Comparison of ENCODE assay signal across 17 cellular contexts in genomic region chr1:89732643-89733222, GRCh38.
DNase-seq lines count a peak whose midpoint lies in the region; ATAC-seq and TF ChIP-seq lines count a peak whose summit lies in the region.
"Had no signal": no experiment of that assay in that cellular context is flagged by ENCODE, and none has a peak within 500 bp of the region (broad histone marks: within the 10 kb centered on the region; RNA-seq: fewer than 3 reads in every experiment).

No MANE protein-coding gene starts in this region.

- CTCF ChIA-PET in activated naive CD4-positive, alpha-beta T cell treated with anti-CD3 and anti-CD28 coated beads, Interleukin-2, amount 10 ng/mL, durations not matched to agents 7 days and 5 days (lab: Charles Lee), result no interaction called here

- 78 to 83% (median 80%) methylated on average over 3 of the region's 3 CpGs for WGBS in psoas muscle, 3 donors

- peak overlapping the region; percentile 29 for H3K27ac Mint-ChIP-seq in T-helper 1 cell treated with Interleukin-12 subunit alpha and Interleukin-12 subunit beta and Interleukin-4 antibody, amounts not matched to agents 30 μg/mL and 1 μg/mL, for 36 hours
- H3K27ac Mint-ChIP-seq in activated naive CD4-positive, alpha-beta T cell treated with anti-CD3 and anti-CD28 coated beads, Interleukin-2, amount 50 U/mL, for 72 hours, result no peak overlapping the region
- H3K27ac Mint-ChIP-seq in activated naive CD4-positive, alpha-beta T cell treated with anti-CD3 and anti-CD28 coated beads, Interleukin-2, amount 10 ng/mL, durations not matched to agents 7 days and 5 days, result no peak overlapping the region
- H3K27ac Mint-ChIP-seq in activated naive CD8-positive, alpha-beta T cell, result peak overlapping the region; percentile 90
- H3K27ac Mint-ChIP-seq: B cell, H9 had no signal

- peak; percentile 14 to 52 for ATAC-seq in activated naive CD4-positive, alpha-beta T cell treated with anti-CD3 and anti-CD28 coated beads, Interleukin-2, amount 50 U/mL, for 72 hours
- ATAC-seq in stimulated activated naive CD8-positive, alpha-beta T cell treated with anti-CD3 and anti-CD28 coated beads, Interleukin-15, Interleukin-2, amounts not matched to agents 100 U/mL and 50 U/mL, for 24 hours, result peak; percentile 11
- ATAC-seq in HG02840 (IDR thresholded peaks at IDR 0.05; ENCODE audit: low FRiP score, unreplicated experiment) (no peak), psoas muscle (no peak)
- ATAC-seq: PC-3 had no signal

- intact Hi-C loops in psoas muscle (cut with DNase I), result no loop called here

- peaks cover 0 to 3% (median 2%) of the 10 kb centered on the region in 3 donors for H3K27me3 ChIP-seq in psoas muscle (ENCODE audit: insufficient read depth in 3 of 3, low read length in 2 of 3)

- no peaks in the 10 kb centered on the region for H3K27me3 Mint-ChIP-seq in T-helper 1 cell treated with Interleukin-12 subunit alpha and Interleukin-12 subunit beta and Interleukin-4 antibody, amounts not matched to agents 30 μg/mL and 1 μg/mL, for 36 hours (ENCODE audit: low read depth)
- H3K27me3 Mint-ChIP-seq in activated naive CD4-positive, alpha-beta T cell treated with anti-CD3 and anti-CD28 coated beads, Interleukin-2, amount 10 ng/mL, durations not matched to agents 7 days and 5 days, result no peaks in the 10 kb centered on the region
- H3K27me3 Mint-ChIP-seq in activated naive CD8-positive, alpha-beta T cell, result no peaks in the 10 kb centered on the region
- H3K27me3 Mint-ChIP-seq: B cell had no signal

- H3K36me3 Mint-ChIP-seq in T-helper 1 cell treated with Interleukin-12 subunit alpha and Interleukin-12 subunit beta and Interleukin-4 antibody, amounts not matched to agents 30 μg/mL and 1 μg/mL, for 36 hours (ENCODE audit: low read depth), result peaks cover 32% of the 10 kb centered on the region
- peaks cover 6 to 13% of the 10 kb centered on the region in 2 donors for H3K36me3 Mint-ChIP-seq in activated naive CD4-positive, alpha-beta T cell treated with anti-CD3 and anti-CD28 coated beads, Interleukin-2, amount 50 U/mL, for 72 hours
- H3K36me3 Mint-ChIP-seq in activated naive CD4-positive, alpha-beta T cell treated with anti-CD3 and anti-CD28 coated beads, Interleukin-2, amount 10 ng/mL, durations not matched to agents 7 days and 5 days, result peaks cover 24% of the 10 kb centered on the region
- peaks cover 18% of the 10 kb centered on the region for H3K36me3 Mint-ChIP-seq in activated naive CD8-positive, alpha-beta T cell

- DNase-seq in T-helper 1 cell, result no peak
- DNase-seq in activated naive CD4-positive, alpha-beta T cell treated with anti-CD3 and anti-CD28 coated beads, Interleukin-2, amount 50 U/mL, for 72 hours (ENCODE audit: low spot score in 2 of 2), result no peak
- no peak for DNase-seq in activated naive CD4-positive, alpha-beta T cell treated with anti-CD3 and anti-CD28 coated beads, Interleukin-2, amount 10 ng/mL, durations not matched to agents 7 days and 5 days
- DNase-seq in stimulated activated naive CD8-positive, alpha-beta T cell treated with anti-CD3 and anti-CD28 coated beads, Interleukin-15, Interleukin-2, amounts not matched to agents 100 U/mL and 50 U/mL, for 24 hours, result no peak
- no peak for DNase-seq in psoas muscle
- DNase-seq: DMS79 treated with DMSO at 0.1 percent for 48 hours, H9, NCI-H187, NCI-H2227 treated with DMSO at 0.1 percent for 48 hours, NCI-H510A treated with DMSO at 0.1 percent for 48 hours, PC-3, RPMI8226, SHP77 treated with DMSO at 0.1 percent for 48 hours had no signal

- H3K4me1 ChIP-seq in psoas muscle, result no peaks in the 10 kb centered on the region

- H3K36me3 ChIP-seq in psoas muscle (ENCODE audit: insufficient read depth in 1 of 2, low read depth in 1 of 2), result no peaks in the 10 kb centered on the region

- peaks cover 46% of the 10 kb centered on the region for H3K4me1 Mint-ChIP-seq in T-helper 1 cell treated with Interleukin-12 subunit alpha and Interleukin-12 subunit beta and Interleukin-4 antibody, amounts not matched to agents 30 μg/mL and 1 μg/mL, for 36 hours (ENCODE audit: low read depth)
- peaks cover 35% of the 10 kb centered on the region for H3K4me1 Mint-ChIP-seq in activated naive CD4-positive, alpha-beta T cell treated with anti-CD3 and anti-CD28 coated beads, Interleukin-2, amount 10 ng/mL, durations not matched to agents 7 days and 5 days
- H3K4me1 Mint-ChIP-seq in activated naive CD8-positive, alpha-beta T cell (ENCODE audit: low read depth), result peaks cover 55% of the 10 kb centered on the region

- no peak overlapping the region for H3K27ac ChIP-seq in psoas muscle

- no peak overlapping the region for H3K4me3 ChIP-seq in psoas muscle

- H3K9me3 ChIP-seq in psoas muscle, result no peaks in the 10 kb centered on the region

- H3K9me3 Mint-ChIP-seq in T-helper 1 cell treated with Interleukin-12 subunit alpha and Interleukin-12 subunit beta and Interleukin-4 antibody, amounts not matched to agents 30 μg/mL and 1 μg/mL, for 36 hours, result no peaks in the 10 kb centered on the region
- peaks cover 4 to 12% of the 10 kb centered on the region in 2 donors for H3K9me3 Mint-ChIP-seq in activated naive CD4-positive, alpha-beta T cell treated with anti-CD3 and anti-CD28 coated beads, Interleukin-2, amount 50 U/mL, for 72 hours
- peaks cover 4% of the 10 kb centered on the region for H3K9me3 Mint-ChIP-seq in activated naive CD4-positive, alpha-beta T cell treated with anti-CD3 and anti-CD28 coated beads, Interleukin-2, amount 10 ng/mL, durations not matched to agents 7 days and 5 days
- peaks cover 6% of the 10 kb centered on the region for H3K9me3 Mint-ChIP-seq in activated naive CD8-positive, alpha-beta T cell (ENCODE audit: low read depth)
- H3K9me3 Mint-ChIP-seq: H9 had no signal

- TF ChIP-seq CTCF in psoas muscle (IDR thresholded peaks at IDR 0.05), result no peak

- no peak overlapping the region for H3K4me3 Mint-ChIP-seq in T-helper 1 cell treated with Interleukin-12 subunit alpha and Interleukin-12 subunit beta and Interleukin-4 antibody, amounts not matched to agents 30 μg/mL and 1 μg/mL, for 36 hours
- H3K4me3 Mint-ChIP-seq in activated naive CD4-positive, alpha-beta T cell treated with anti-CD3 and anti-CD28 coated beads, Interleukin-2, amount 10 ng/mL, durations not matched to agents 7 days and 5 days, result no peak overlapping the region
- H3K4me3 Mint-ChIP-seq in activated naive CD8-positive, alpha-beta T cell, result peak overlapping the region; percentile 40
- H3K4me3 Mint-ChIP-seq: B cell, H9 had no signal

Comparison
In these comparisons a context has a peak if more than half of its experiments do, and no peak if none do; other contexts are left out.
1. H3K27ac Mint-ChIP-seq: peak in T-helper 1 cell treated with Interleukin-12 subunit alpha and Interleukin-12 subunit beta and Interleukin-4 antibody, amounts not matched to agents 30 μg/mL and 1 μg/mL, for 36 hours (single experiment) and activated naive CD8-positive, alpha-beta T cell (single experiment); none in activated naive CD4-positive, alpha-beta T cell treated with anti-CD3 and anti-CD28 coated beads, Interleukin-2, amount 50 U/mL, for 72 hours (0 of 2) and activated naive CD4-positive, alpha-beta T cell treated with anti-CD3 and anti-CD28 coated beads, Interleukin-2, amount 10 ng/mL, durations not matched to agents 7 days and 5 days (single experiment).
2. ATAC-seq: peak in activated naive CD4-positive, alpha-beta T cell treated with anti-CD3 and anti-CD28 coated beads, Interleukin-2, amount 50 U/mL, for 72 hours (2 of 2) and stimulated activated naive CD8-positive, alpha-beta T cell treated with anti-CD3 and anti-CD28 coated beads, Interleukin-15, Interleukin-2, amounts not matched to agents 100 U/mL and 50 U/mL, for 24 hours (single experiment); none in HG02840 (single experiment) and psoas muscle (0 of 4).